In genomic region chr3:177832862-177833261, GRCh38 we compare ENCODE assay signal across 11 cellular contexts.
A peak's percentile ranks its signal among the peaks of the same experiment; 100 is the strongest.
DNase-seq lines count a peak whose midpoint lies in the region; ATAC-seq lines count a peak whose summit lies in the region.
"Had no signal": no experiment of that assay in that cellular context is flagged by ENCODE, and none has a peak within 500 bp of the region (broad histone marks: within the 10 kb centered on the region; RNA-seq: fewer than 3 reads in every experiment).

No MANE protein-coding gene starts in this region.

- peak; percentile 15 for DNase-seq in NCI-H2227 (lab: John Stamatoyannopoulos, UW; ENCODE audit: unreplicated experiment)
- DNase-seq in NCI-H2227 treated with DMSO at 0.1 percent for 48 hours (lab: John Stamatoyannopoulos, UW): no peak
- peak; percentile 53 for DNase-seq in NCI-H748 treated with DMSO at 0.1 percent for 48 hours (lab: John Stamatoyannopoulos, UW)
- DNase-seq in sciatic nerve (ENCODE audit: low spot score): no peak
- DNase-seq in UCSD-AML1 (lab: John Stamatoyannopoulos, UW; ENCODE audit: unreplicated experiment): no peak
- DNase-seq in HK-2 (ENCODE audit: unreplicated experiment): no peak
- DNase-seq: pancreas; stimulated activated CD8-positive, alpha-beta memory T cell treated with anti-CD3 and anti-CD28 coated beads, Interleukin-4, amount 100 ng/mL, for 48 hours; upper lobe of right lung had no signal

- ATAC-seq in sciatic nerve: peak; percentile 63
- no peak for ATAC-seq in HG02870 (IDR thresholded peaks at IDR 0.05; ENCODE audit: unreplicated experiment)
- ATAC-seq: upper lobe of right lung had no signal

- peak overlapping the region; percentile 63 for H3K27ac ChIP-seq in cingulate gyrus (ENCODE audit: low read depth, low read length)
- H3K27ac ChIP-seq: pancreas, upper lobe of right lung had no signal

- intact Hi-C loops in sciatic nerve (cut with DNase I): no loop called here

Comparison
In these comparisons a context has a peak if more than half of its experiments do, and no peak if none do; other contexts are left out.
1. DNase-seq: peak in NCI-H2227 (single experiment) and NCI-H748 treated with DMSO at 0.1 percent for 48 hours (single experiment); none in NCI-H2227 treated with DMSO at 0.1 percent for 48 hours (single experiment), sciatic nerve (single experiment), UCSD-AML1 (single experiment) and HK-2 (single experiment).